In the genomic region with DNA sequence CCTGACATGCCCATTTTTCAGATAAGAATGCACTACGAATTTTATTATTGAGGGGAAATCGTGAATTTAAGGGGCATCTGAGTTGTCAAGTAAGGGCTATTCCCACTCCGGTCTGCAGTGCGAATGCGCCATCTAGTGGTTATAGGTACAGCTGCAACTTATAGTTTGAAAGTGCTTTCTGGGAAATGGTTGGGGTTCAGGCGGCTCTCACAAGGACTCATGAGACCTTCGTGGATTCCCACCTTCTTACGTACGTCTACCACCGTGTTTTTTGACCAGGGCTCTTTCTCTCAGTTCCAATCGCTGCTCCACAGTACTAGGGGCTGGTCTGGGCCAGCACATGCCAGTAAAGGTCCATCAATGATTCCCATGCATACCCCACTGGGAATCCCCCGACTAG, we compare ENCODE assay signal across 8 cellular contexts. TPM values are rescaled to one million over a fixed set of nuclear protein-coding genes. Genes with fewer than 3 reads are reported as not detected.
DNase-seq lines count a peak whose midpoint lies in the region; ATAC-seq and TF ChIP-seq lines count a peak whose summit lies in the region.

No MANE protein-coding gene starts in this region.

- no peak overlapping the region for H3K4me3 ChIP-seq in epithelial cell of proximal tubule (ENCODE audit: low read depth, low read length)

- H3K4me3 Mint-ChIP-seq in nephron, result no peak overlapping the region

- H3K36me3 Mint-ChIP-seq in nephron (ENCODE audit: low read depth), result peaks cover 14% of the 10 kb centered on the region

- ATAC-seq in GM18508 (IDR thresholded peaks at IDR 0.05; ENCODE audit: insufficient read depth, unreplicated experiment), result peak; percentile 36
- peak; percentile 59 for ATAC-seq in HG03108 (IDR thresholded peaks at IDR 0.05; ENCODE audit: unreplicated experiment)

- DNase-seq in AML-193 (lab: John Stamatoyannopoulos, UW), result peak; percentile 24 to 38
- DNase-seq in NCI-H446 treated with DMSO at 0.1 percent for 48 hours (lab: John Stamatoyannopoulos, UW), result peak; percentile 26
- peak; percentile 36 for DNase-seq in activated CD4-positive, alpha-beta T cell treated with anti-CD3 and anti-CD28 coated beads, Interleukin-2, amount 50 U/mL, for 1 hour
- DNase-seq in epithelial cell of proximal tubule (ENCODE audit: low read depth), result no peak
- DNase-seq in ureter (ENCODE audit: low spot score), result no peak

- no peaks in the 10 kb centered on the region for H3K9me3 Mint-ChIP-seq in nephron

- H3K27me3 Mint-ChIP-seq in nephron (ENCODE audit: low read depth), result no peaks in the 10 kb centered on the region

- H3K4me1 Mint-ChIP-seq in nephron, result no peaks in the 10 kb centered on the region

- no peak overlapping the region for H3K27ac Mint-ChIP-seq in nephron

- TF ChIP-seq CTCF in epithelial cell of proximal tubule (conservative IDR thresholded peaks at IDR 0.05; ENCODE audit: low read depth, low read length) (peak; percentile 76), nephron (IDR thresholded peaks at IDR 0.05; ENCODE audit: unreplicated experiment in 3 of 3) (peak; percentile 59 to 72 (median 60))

RNA-seq across cellular contexts. Expression of a gene that starts 12.3 kb away (rescaled TPM):
- total RNA-seq in epithelial cell of proximal tubule (30.6 and 35.3 TPM in 2 replicates), ureter (22.8 TPM)

Comparison
In these comparisons a context has a peak if more than half of its experiments do, and no peak if none do; other contexts are left out.
1. DNase-seq: peak in AML-193 (2 of 2), NCI-H446 treated with DMSO at 0.1 percent for 48 hours (single experiment) and activated CD4-positive, alpha-beta T cell treated with anti-CD3 and anti-CD28 coated beads, Interleukin-2, amount 50 U/mL, for 1 hour (single experiment); none in epithelial cell of proximal tubule (single experiment) and ureter (single experiment).